In the genomic region with DNA sequence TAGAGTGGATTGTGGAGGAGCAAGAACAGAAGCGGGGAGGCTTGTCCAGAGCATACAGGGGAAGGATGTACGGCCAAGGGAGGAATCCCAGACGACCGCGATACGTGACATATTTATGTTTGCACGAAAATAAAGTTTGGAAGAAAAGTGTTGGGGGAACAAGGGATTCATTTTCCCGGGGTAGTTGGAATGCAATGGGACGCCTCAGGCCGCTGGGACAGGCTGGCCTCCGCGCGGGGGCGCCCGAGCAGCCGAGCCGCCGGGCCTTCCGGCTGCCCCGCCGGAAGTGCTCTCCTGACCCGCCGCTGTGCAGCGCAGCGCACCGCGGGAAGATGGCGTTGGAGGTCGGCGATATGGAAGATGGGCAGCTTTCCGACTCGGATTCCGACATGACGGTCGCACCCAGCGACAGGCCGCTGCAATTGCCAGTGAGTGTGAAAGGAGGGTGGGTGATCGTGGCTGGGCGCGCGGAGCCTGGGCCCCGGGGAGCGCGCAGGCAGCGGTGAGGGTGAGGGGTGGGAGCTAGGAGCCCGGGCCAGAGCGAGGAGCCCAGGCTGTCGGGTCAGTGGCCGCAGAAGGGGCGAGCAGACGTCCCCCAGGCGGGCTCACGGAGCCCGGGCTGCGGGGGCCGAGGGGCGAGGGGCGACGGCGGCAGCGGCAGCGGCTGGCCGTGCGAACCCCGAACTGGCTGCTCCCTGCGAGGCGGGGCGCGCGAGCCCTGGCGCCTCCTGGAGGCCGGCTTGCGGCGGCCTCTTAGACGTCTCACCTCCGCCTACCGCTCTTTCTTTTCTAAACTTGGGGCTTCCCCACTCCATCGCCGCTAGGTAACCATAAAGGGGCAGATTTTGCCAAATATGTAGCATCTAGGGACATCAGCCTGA, we compare ENCODE assay signal across 8 cellular contexts. TPM values are rescaled to one million over a fixed set of nuclear protein-coding genes. Genes with fewer than 3 reads are reported as not detected.
DNase-seq lines count a peak whose midpoint lies in the region; ATAC-seq and TF ChIP-seq lines count a peak whose summit lies in the region.

A gene with protein sequence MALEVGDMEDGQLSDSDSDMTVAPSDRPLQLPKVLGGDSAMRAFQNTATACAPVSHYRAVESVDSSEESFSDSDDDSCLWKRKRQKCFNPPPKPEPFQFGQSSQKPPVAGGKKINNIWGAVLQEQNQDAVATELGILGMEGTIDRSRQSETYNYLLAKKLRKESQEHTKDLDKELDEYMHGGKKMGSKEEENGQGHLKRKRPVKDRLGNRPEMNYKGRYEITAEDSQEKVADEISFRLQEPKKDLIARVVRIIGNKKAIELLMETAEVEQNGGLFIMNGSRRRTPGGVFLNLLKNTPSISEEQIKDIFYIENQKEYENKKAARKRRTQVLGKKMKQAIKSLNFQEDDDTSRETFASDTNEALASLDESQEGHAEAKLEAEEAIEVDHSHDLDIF (plus strand): TSS at position 317 of the 881 bp plus-strand sequence. CDS start 16 bp downstream, at position 333.

- TF ChIP-seq CTCF in GM12873 (IDR thresholded peaks at IDR 0.05; ENCODE audit: insufficient read depth, low read depth, low read length, missing control alignments), result peak; percentile 87
- peak; percentile 80 for TF ChIP-seq CTCF in HFF-Myc (IDR thresholded peaks at IDR 0.05; ENCODE audit: low read depth, low read length, missing control alignments)

- ATAC-seq in right cardiac atrium, result peak; percentile 97 to 98

- DNase-seq in HFF-Myc (ENCODE audit: extremely low read depth, low read depth) (no peak), MV-4-11 (lab: John Stamatoyannopoulos, UW) (peak; percentile 70), amygdala (lab: John Stamatoyannopoulos, UW) (peak; percentile 6 to 86 (median 62)), right cardiac atrium (peak; percentile 83 to 92 (median 92)), renal cortical epithelial cell (ENCODE audit: low read depth) (peak; percentile 47), OCI-M2 (lab: John Stamatoyannopoulos, UW; ENCODE audit: unreplicated experiment) (no peak)

- 2% methylated on average over 79 of the region's 79 CpGs for WGBS in right cardiac atrium

- H3K9me3 ChIP-seq in right cardiac atrium (ENCODE audit: control insufficient read depth, low read length), result no peaks in the 10 kb centered on the region

- intact Hi-C loops in right cardiac atrium (cut with DNase I), result no loop called here

- H3K4me3 Mint-ChIP-seq in T-helper 1 cell treated with Interleukin-12 subunit alpha and Interleukin-12 subunit beta and Interleukin-4 antibody, amounts not matched to agents 30 μg/mL and 1 μg/mL, for 36 hours, result peak within 1 kb of the TSS; percentile 96

- peak within 1 kb of the TSS; percentile 94 for H3K27ac Mint-ChIP-seq in T-helper 1 cell treated with Interleukin-12 subunit alpha and Interleukin-12 subunit beta and Interleukin-4 antibody, amounts not matched to agents 30 μg/mL and 1 μg/mL, for 36 hours

- H3K9me3 Mint-ChIP-seq in T-helper 1 cell treated with Interleukin-12 subunit alpha and Interleukin-12 subunit beta and Interleukin-4 antibody, amounts not matched to agents 30 μg/mL and 1 μg/mL, for 36 hours, result no peaks in the 10 kb centered on the region

- H3K27me3 ChIP-seq in right cardiac atrium (ENCODE audit: control insufficient read depth, insufficient read depth), result no peaks in the 10 kb centered on the region

- H3K4me3 ChIP-seq in HFF-Myc (replicated peaks; ENCODE audit: low read depth, low read length) (peak within 1 kb of the TSS; percentile 82), right cardiac atrium (ENCODE audit: low read length) (peak within 1 kb of the TSS; percentile 92)

- peak within 1 kb of the TSS; percentile 69 for H3K27ac ChIP-seq in right cardiac atrium (ENCODE audit: low read length)

- no peaks in the 10 kb centered on the region for H3K4me1 ChIP-seq in right cardiac atrium (ENCODE audit: control insufficient read depth, insufficient read depth, low read length)

- peaks cover 15% of the 10 kb centered on the region for H3K36me3 Mint-ChIP-seq in T-helper 1 cell treated with Interleukin-12 subunit alpha and Interleukin-12 subunit beta and Interleukin-4 antibody, amounts not matched to agents 30 μg/mL and 1 μg/mL, for 36 hours (ENCODE audit: low read depth)

- peaks cover 8% of the 10 kb centered on the region for H3K27me3 Mint-ChIP-seq in T-helper 1 cell treated with Interleukin-12 subunit alpha and Interleukin-12 subunit beta and Interleukin-4 antibody, amounts not matched to agents 30 μg/mL and 1 μg/mL, for 36 hours (ENCODE audit: low read depth)

- H3K4me1 Mint-ChIP-seq in T-helper 1 cell treated with Interleukin-12 subunit alpha and Interleukin-12 subunit beta and Interleukin-4 antibody, amounts not matched to agents 30 μg/mL and 1 μg/mL, for 36 hours (ENCODE audit: low read depth), result peaks cover 19% of the 10 kb centered on the region

RNA-seq across cellular contexts. Expression of the gene that starts here (rescaled TPM):
- total RNA-seq in right cardiac atrium (10 to 100 TPM; 26.8 to 34.3 (median 33.9) TPM), renal cortical epithelial cell (66.9 and 70.2 TPM in 2 replicates)
- polyA plus RNA-seq in right cardiac atrium, result 23.8 TPM

Comparison
In these comparisons a context has a peak if more than half of its experiments do, and no peak if none do; other contexts are left out.
1. DNase-seq: peak in MV-4-11 (single experiment), amygdala (56 of 56), right cardiac atrium (3 of 3) and renal cortical epithelial cell (single experiment); none in HFF-Myc (single experiment) and OCI-M2 (single experiment).